Comparison of ENCODE assay signal across 8 cellular contexts in the genomic region with DNA sequence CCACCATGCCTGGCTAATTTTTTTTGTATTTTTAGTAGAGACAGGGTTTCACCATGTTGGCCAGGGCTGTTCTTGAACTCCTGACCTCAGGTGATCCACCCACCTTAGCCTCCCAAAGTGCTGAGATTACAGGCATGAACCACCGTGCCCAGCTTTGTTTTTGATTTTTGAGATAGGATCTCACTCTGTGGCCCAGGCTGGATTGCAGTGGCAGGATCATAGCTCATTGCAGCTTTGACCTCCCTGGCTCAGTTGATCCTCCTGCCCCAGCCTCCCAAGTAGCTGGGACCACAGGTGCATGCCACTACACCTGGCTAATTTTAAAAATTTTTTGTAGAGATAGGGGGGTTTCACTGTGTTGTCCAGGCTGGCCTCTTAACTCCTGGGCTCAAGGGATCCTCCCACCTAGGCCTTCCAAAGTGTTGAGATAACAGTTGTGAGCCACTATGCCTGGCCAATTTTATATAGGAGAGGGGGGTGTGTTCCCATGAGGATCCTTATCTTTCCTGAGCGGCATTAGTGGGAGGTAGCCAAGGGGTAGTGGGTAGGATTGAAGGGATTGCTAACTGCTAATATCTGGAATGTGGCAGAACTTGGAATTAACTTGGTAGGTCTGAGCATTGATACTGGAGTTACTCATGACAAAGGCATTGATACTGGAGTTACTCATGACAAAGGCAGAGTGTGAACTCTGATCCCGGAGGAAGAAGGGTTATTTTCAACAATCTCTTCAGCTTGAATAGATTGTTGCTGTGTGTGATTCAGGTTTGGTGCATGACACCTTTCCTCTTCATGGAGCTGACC. TPM values are rescaled to one million over a fixed set of nuclear protein-coding genes. Genes with fewer than 3 reads are reported as not detected.
A peak's percentile ranks its signal among the peaks of the same experiment; 100 is the strongest.
DNase-seq lines count a peak whose midpoint lies in the region; ATAC-seq, FAIRE-seq and TF ChIP-seq lines count a peak whose summit lies in the region.

No MANE protein-coding gene starts in this region.

- whole genome bisulfite sequencing in prostate gland, result 81% methylated on average over 3 of the region's 3 CpGs

- DNase-seq in GM12891 (ENCODE audit: insufficient read length, low spot score) (no peak), SJCRH30 (no peak), prostate gland (ENCODE audit: low spot score) (no peak), SKM-1 (lab: John Stamatoyannopoulos, UW; ENCODE audit: unreplicated experiment) (no peak), NCI-H146 (lab: John Stamatoyannopoulos, UW) (no peak)

- TF ChIP-seq POLR2A in GM12891 (IDR thresholded peaks at IDR 0.05; ENCODE audit: low read depth, low read length), result no peak
- no peak for TF ChIP-seq POLR2A in prostate gland (IDR thresholded peaks at IDR 0.05)

- no peak for TF ChIP-seq CTCF in prostate gland (IDR thresholded peaks at IDR 0.05)

- FAIRE-seq in GM12891 (lab: Jason Lieb, UNC), result peak; percentile 54

- H3K4me3 ChIP-seq in SJCRH30 (peak overlapping the region; percentile 77), prostate gland (peak overlapping the region in 1 of 2 donors; percentile 84)

- peak; percentile 12 for ATAC-seq in esophagus mucosa
- ATAC-seq in GM18502 (IDR thresholded peaks at IDR 0.05; ENCODE audit: poor library complexity, unreplicated experiment), result no peak
- no peak for ATAC-seq in HG03342 (IDR thresholded peaks at IDR 0.05; ENCODE audit: unreplicated experiment)

- H3K36me3 ChIP-seq in SJCRH30 (peaks cover 60% of the 10 kb centered on the region), prostate gland (peaks cover 10 to 12% of the 10 kb centered on the region in 2 donors)

- H3K9me3 ChIP-seq in SJCRH30 (replicated peaks) (no peaks in the 10 kb centered on the region), prostate gland (no peaks in the 10 kb centered on the region)

- intact Hi-C loops in prostate gland (cut with DNase I), result loop anchor here (5.0 kb wide), 1 partner anchor 334 kb away; the partner anchor contains the start of gene OGA

- peak overlapping the region; percentile 89 for H3K27ac ChIP-seq in SJCRH30
- peak overlapping the region; percentile 80 to 82 for H3K27ac ChIP-seq in prostate gland

- H3K4me1 ChIP-seq in SJCRH30 (peaks cover 6% of the 10 kb centered on the region), prostate gland (replicated peaks) (peaks cover 5% of the 10 kb centered on the region)

- H3K27me3 ChIP-seq in SJCRH30 (no peaks in the 10 kb centered on the region), prostate gland (replicated peaks; ENCODE audit: insufficient read depth) (no peaks in the 10 kb centered on the region)

TF ChIP-seq in GM12891, 5 proteins besides CTCF, POLR2A, EP300 and RAD21:
- TF ChIP-seq POU2F2 (IDR thresholded peaks at IDR 0.05; ENCODE audit: low read depth, low read length) (no peak), TAF1 (IDR thresholded peaks at IDR 0.05; ENCODE audit: low read depth, low read length) (no peak), POLR2AphosphoS5 (IDR thresholded peaks at IDR 0.05; ENCODE audit: low read depth, low read length) (no peak), SPI1 (IDR thresholded peaks at IDR 0.05; ENCODE audit: low read depth, low read length) (no peak), PAX5 (IDR thresholded peaks at IDR 0.05; ENCODE audit: insufficient read depth, low read length, severe bottlenecking) (no peak)

RNA-seq across cellular contexts. Expression of gene NOLC1, which starts 1.0 kb away (rescaled TPM):
- polyA plus RNA-seq in GM12891 (2012; ENCODE audit: low read depth, missing spikeins), result 68.9 TPM
- 225 and 242 TPM in 2 replicates for total RNA-seq in SJCRH30 (2014; rRNA removed; shearing (Covaris generic))
- 57.5 TPM for total RNA-seq in esophagus mucosa
- 10 to 100 TPM; 50.3 to 67.9 TPM for total RNA-seq in prostate gland

RNA-seq across cellular contexts. Expression of gene PPRC1, which starts 18.3 kb away (rescaled TPM):
- polyA plus RNA-seq in GM12891 (2012; ENCODE audit: low read depth, missing spikeins), result 22.3 TPM
- 61.0 and 63.0 TPM in 2 replicates for total RNA-seq in SJCRH30 (2014; rRNA removed; shearing (Covaris generic))
- total RNA-seq in esophagus mucosa, result 27.4 TPM
- total RNA-seq in prostate gland, result 10 to 100 TPM; 19.8 to 24.4 TPM

RNA-seq across cellular contexts. Expression of gene LDB1, which starts 31.0 kb away (rescaled TPM):
- 34.0 TPM for polyA plus RNA-seq in GM12891 (2012; ENCODE audit: low read depth, missing spikeins)
- total RNA-seq in SJCRH30 (2014; rRNA removed; shearing (Covaris generic)), result 72.6 and 81.6 TPM in 2 replicates
- total RNA-seq in esophagus mucosa (28.9 TPM), prostate gland (10 to 100 TPM; 55.0 to 91.5 TPM)
